In the genomic region with DNA sequence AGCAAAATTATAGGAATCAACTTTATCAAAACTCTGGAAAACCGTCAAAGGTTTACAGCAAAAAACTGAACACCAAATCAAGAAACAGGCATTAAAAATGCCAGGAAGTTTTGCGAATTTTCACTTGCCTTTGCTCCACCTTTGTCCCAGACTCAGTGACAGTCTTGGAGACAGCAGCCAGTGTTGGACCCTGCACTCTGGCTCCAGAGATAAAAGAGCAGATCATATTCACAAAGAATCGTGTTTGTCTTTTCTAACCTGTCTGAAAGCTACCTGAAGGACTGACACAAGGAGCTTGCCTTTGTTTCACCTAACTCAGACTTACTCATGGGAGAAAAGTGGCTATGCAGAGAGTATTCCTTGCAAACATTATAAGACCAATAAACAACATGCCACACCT, we compare ENCODE assay signal across 25 cellular contexts.
"Had no signal": no experiment of that assay in that cellular context is flagged by ENCODE, and none has a peak within 500 bp of the region (broad histone marks: within the 10 kb centered on the region; RNA-seq: fewer than 3 reads in every experiment).

No MANE protein-coding gene starts in this region.

- H3K27ac Mint-ChIP-seq: endodermal cell; memory B cell; mesothelial cell of epicardium; naive B cell; nephron; stimulated activated naive CD8-positive, alpha-beta T cell treated with anti-CD3 and anti-CD28 coated beads, Interleukin-15, Interleukin-2, amounts not matched to agents 100 ng/mL and 50 ng/mL, for 24 hours had no signal

- H3K4me1 ChIP-seq: left lung, lower lobe of right lung, pancreas, prostate gland, right lobe of liver, spleen, tibial artery, upper lobe of right lung had no signal

- DNase-seq: effector CD4-positive, alpha-beta T cell; endodermal cell; erythroblast; foreskin keratinocyte; kidney glomerular epithelial cell; left lung; lower lobe of right lung; naive B cell; occipital lobe; pancreas; retina; right lobe of liver; spleen; stimulated activated CD4-positive, alpha-beta T cell treated with anti-CD3 and anti-CD28 coated beads, Interleukin-15, amount 100 ng/mL, for 24 hours; stimulated activated CD4-positive, alpha-beta T cell treated with anti-CD3 and anti-CD28 coated beads, Interleukin-1b, Interleukin-23, amount 100 ng/mL, for 48 hours; stimulated activated CD4-positive, alpha-beta T cell treated with anti-CD3 and anti-CD28 coated beads, Interleukin-4, amount 100 ng/mL, for 24 hours; tibial artery; upper lobe of right lung had no signal

- H3K27ac ChIP-seq: coronary artery, foreskin keratinocyte, left lung, lower lobe of right lung, pancreas, prostate gland, right lobe of liver, spleen, tibial artery, upper lobe of right lung had no signal

- H3K27me3 Mint-ChIP-seq: memory B cell; naive B cell; stimulated activated memory B cell treated with anti-CD40 and anti-IgM and Interleukin-4, amounts not matched to agents 10 μg/mL and 1 μg/mL and 100 μg/mL, for 72 hours; stimulated activated naive CD8-positive, alpha-beta T cell treated with anti-CD3 and anti-CD28 coated beads, Interleukin-15, Interleukin-2, amounts not matched to agents 100 ng/mL and 50 ng/mL, for 24 hours had no signal

- ATAC-seq: foreskin keratinocyte; left lung; lower lobe of right lung; pancreas; right lobe of liver; stimulated activated memory B cell treated with anti-CD40 and anti-IgM and Interleukin-4, amounts not matched to agents 10 μg/mL and 1 μg/mL and 100 μg/mL, for 72 hours; upper lobe of right lung had no signal

- H3K4me1 Mint-ChIP-seq: endodermal cell, memory B cell, mesothelial cell of epicardium, naive B cell, nephron had no signal

- H3K9me3 ChIP-seq: left lung, lower lobe of right lung, pancreas, prostate gland, right lobe of liver, spleen, tibial artery, upper lobe of right lung had no signal

- H3K4me3 Mint-ChIP-seq: endodermal cell; memory B cell; mesothelial cell of epicardium; naive B cell; nephron; stimulated activated memory B cell treated with anti-CD40 and anti-IgM and Interleukin-4, amounts not matched to agents 10 μg/mL and 1 μg/mL and 100 μg/mL, for 72 hours; stimulated activated naive CD8-positive, alpha-beta T cell treated with anti-CD3 and anti-CD28 coated beads, Interleukin-15, Interleukin-2, amounts not matched to agents 100 ng/mL and 50 ng/mL, for 24 hours had no signal

- H3K27me3 ChIP-seq: foreskin keratinocyte, left lung, pancreas, right lobe of liver, spleen, tibial artery, upper lobe of right lung had no signal

- H3K4me3 ChIP-seq: coronary artery, left lung, lower lobe of right lung, pancreas, prostate gland, right lobe of liver, spleen, tibial artery, upper lobe of right lung had no signal

- H3K9me3 Mint-ChIP-seq: endodermal cell; naive B cell; stimulated activated memory B cell treated with anti-CD40 and anti-IgM and Interleukin-4, amounts not matched to agents 10 μg/mL and 1 μg/mL and 100 μg/mL, for 72 hours; stimulated activated naive CD8-positive, alpha-beta T cell treated with anti-CD3 and anti-CD28 coated beads, Interleukin-15, Interleukin-2, amounts not matched to agents 100 ng/mL and 50 ng/mL, for 24 hours had no signal

- H3K36me3 ChIP-seq: left lung, lower lobe of right lung, pancreas, prostate gland, right lobe of liver, spleen, upper lobe of right lung had no signal
